Comparison of ENCODE assay signal across 17 cellular contexts in genomic region chr12:1384910-1385309, GRCh38.
"Had no signal": no experiment of that assay in that cellular context is flagged by ENCODE, and none has a peak within 500 bp of the region (broad histone marks: within the 10 kb centered on the region; RNA-seq: fewer than 3 reads in every experiment).

No MANE protein-coding gene starts in this region.

- H3K4me1 ChIP-seq: left lung, right atrium auricular region had no signal

- DNase-seq: heart left ventricle; hippocampal formation; kidney glomerular epithelial cell; left lung; nucleus accumbens; ovary; small intestine; stimulated activated CD4-positive, alpha-beta T cell treated with anti-CD3 and anti-CD28 coated beads, Interleukin-12 subunit alpha, Interleukin-12 subunit beta, amount 100 ng/mL, for 4 hours; stimulated activated naive CD4-positive, alpha-beta T cell treated with Interleukin-2 at 50 U/mL for 16 hours had no signal

- H3K9ac ChIP-seq: neural progenitor cell had no signal

- H3K4me3 ChIP-seq: heart left ventricle, left lung, lung, neural progenitor cell, ovary, right atrium auricular region had no signal

- H3K9me3 ChIP-seq: heart left ventricle, left lung, ovary, right atrium auricular region had no signal

- H3K36me3 ChIP-seq: ovary, right atrium auricular region had no signal

- H3K27me3 ChIP-seq: heart left ventricle, left lung, neural progenitor cell, ovary, right atrium auricular region had no signal

- H3K27ac ChIP-seq: heart left ventricle, left lung, neural progenitor cell, ovary, right atrium auricular region had no signal

- ATAC-seq: heart left ventricle; left lung; natural killer cell treated with Interleukin-12 subunit alpha and Interleukin-12 subunit beta and Interleukin-15 and Interleukin-18, amount 100 ng/mL, for 72 hours had no signal

- FAIRE-seq: colon, endothelial cell of umbilical vein, frontal cortex, islet of Langerhans, small intestine had no signal
